In the genomic region with DNA sequence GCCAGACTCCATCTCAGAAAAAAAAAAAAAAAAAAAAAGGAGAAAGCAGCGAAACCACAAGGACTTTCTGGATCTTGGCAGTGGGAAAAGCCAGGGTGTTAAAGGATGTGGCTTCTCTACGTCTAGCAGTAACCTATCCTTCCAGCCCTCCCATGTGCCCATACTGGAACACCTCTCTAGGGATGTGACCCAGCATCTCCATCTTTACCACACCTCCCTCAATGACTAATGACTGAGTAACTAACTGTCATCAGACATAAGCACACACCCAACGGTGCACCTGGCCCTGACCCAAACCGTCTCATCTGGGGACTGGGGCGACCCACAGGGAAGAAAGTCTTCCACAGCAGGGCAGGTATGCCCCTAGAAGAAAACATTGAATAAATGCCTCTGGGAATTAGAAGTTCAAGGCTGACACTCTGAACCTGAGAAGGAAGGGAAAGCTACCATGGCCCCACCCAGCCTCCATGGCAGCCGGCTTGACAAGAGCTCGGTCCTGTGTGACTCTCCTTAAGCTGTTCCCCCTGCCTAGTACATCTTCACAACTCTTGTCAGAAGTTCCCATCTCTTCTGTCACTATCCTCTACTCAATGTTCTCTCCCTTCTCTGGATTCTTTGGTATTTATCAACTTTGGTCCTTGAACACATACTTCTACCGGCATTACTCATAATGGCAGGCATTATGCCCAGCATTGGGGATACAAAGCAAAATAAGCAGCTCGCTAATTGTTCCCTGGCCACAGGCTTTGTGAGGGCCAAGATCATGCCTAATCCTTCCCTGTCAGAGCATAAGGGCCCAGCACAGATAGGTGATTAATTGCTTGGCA, we compare ENCODE assay signal across 12 cellular contexts. TPM values are rescaled to one million over a fixed set of nuclear protein-coding genes. Genes with fewer than 3 reads are reported as not detected.
DNase-seq lines count a peak whose midpoint lies in the region; ATAC-seq and TF ChIP-seq lines count a peak whose summit lies in the region.
"Had no signal": no experiment of that assay in that cellular context is flagged by ENCODE, and none has a peak within 500 bp of the region (broad histone marks: within the 10 kb centered on the region; RNA-seq: fewer than 3 reads in every experiment).

No MANE protein-coding gene starts in this region.

- no peak overlapping the region for H3K27ac Mint-ChIP-seq in activated naive CD8-positive, alpha-beta T cell treated with anti-CD3 and anti-CD28 coated beads, Interleukin-2, amount 50 U/mL, for 24 hours
- H3K27ac Mint-ChIP-seq: T-helper 1 cell treated with Interleukin-12 subunit alpha and Interleukin-12 subunit beta and Interleukin-4 antibody, amounts not matched to agents 30 μg/mL and 1 μg/mL, for 36 hours had no signal

- peak; percentile 28 for DNase-seq in ACHN
- DNase-seq in HCEC 1CT = peak; percentile 69
- DNase-seq in activated naive CD8-positive, alpha-beta T cell treated with anti-CD3 and anti-CD28 coated beads, Interleukin-2, amount 50 U/mL, for 24 hours = no peak
- peak; percentile 44 for DNase-seq in fibroblast of villous mesenchyme (ENCODE audit: low read depth)
- no peak for DNase-seq in NCI-H1417 (lab: John Stamatoyannopoulos, UW)
- no peak for DNase-seq in stimulated activated naive CD4-positive, alpha-beta T cell treated with Interleukin-2 at 50 U/mL for 16 hours (lab: John Stamatoyannopoulos, UW)
- DNase-seq in coronary artery (ENCODE audit: low spot score) = no peak
- DNase-seq in NCI-H345 (lab: John Stamatoyannopoulos, UW) = no peak
- DNase-seq: COR-L47, NCI-H82 had no signal

- no peak overlapping the region for H3K27ac ChIP-seq in coronary artery

- peaks cover 71% of the 10 kb centered on the region for H3K36me3 Mint-ChIP-seq in activated naive CD8-positive, alpha-beta T cell treated with anti-CD3 and anti-CD28 coated beads, Interleukin-2, amount 50 U/mL, for 24 hours (ENCODE audit: low read depth)

- no peak for TF ChIP-seq CTCF in fibroblast of villous mesenchyme (IDR thresholded peaks at IDR 0.05; ENCODE audit: insufficient read depth, low read depth, low read length)
- TF ChIP-seq CTCF in coronary artery (IDR thresholded peaks at IDR 0.05) = no peak

- in situ Hi-C loops in ACHN (cut with HindIII; ENCODE audit: low pct_ligation_motif_present, low pct_unique_long_range_greater_than_20kb, low sequenced_read_pairs) = no loop called here

- peak; percentile 89 for ATAC-seq in activated naive CD8-positive, alpha-beta T cell treated with anti-CD3 and anti-CD28 coated beads, Interleukin-2, amount 50 U/mL, for 24 hours

- H3K4me3 Mint-ChIP-seq in activated naive CD8-positive, alpha-beta T cell treated with anti-CD3 and anti-CD28 coated beads, Interleukin-2, amount 50 U/mL, for 24 hours = no peak overlapping the region
- H3K4me3 Mint-ChIP-seq: T-helper 1 cell treated with Interleukin-12 subunit alpha and Interleukin-12 subunit beta and Interleukin-4 antibody, amounts not matched to agents 30 μg/mL and 1 μg/mL, for 36 hours had no signal

- no peaks in the 10 kb centered on the region for H3K9me3 Mint-ChIP-seq in activated naive CD8-positive, alpha-beta T cell treated with anti-CD3 and anti-CD28 coated beads, Interleukin-2, amount 50 U/mL, for 24 hours
- H3K9me3 Mint-ChIP-seq: T-helper 1 cell treated with Interleukin-12 subunit alpha and Interleukin-12 subunit beta and Interleukin-4 antibody, amounts not matched to agents 30 μg/mL and 1 μg/mL, for 36 hours had no signal

- no peak overlapping the region for H3K4me3 ChIP-seq in fibroblast of villous mesenchyme (ENCODE audit: low read depth, low read length)
- no peak overlapping the region for H3K4me3 ChIP-seq in coronary artery

- no peaks in the 10 kb centered on the region for H3K27me3 Mint-ChIP-seq in activated naive CD8-positive, alpha-beta T cell treated with anti-CD3 and anti-CD28 coated beads, Interleukin-2, amount 50 U/mL, for 24 hours

- peaks cover 7% of the 10 kb centered on the region for H3K4me1 Mint-ChIP-seq in activated naive CD8-positive, alpha-beta T cell treated with anti-CD3 and anti-CD28 coated beads, Interleukin-2, amount 50 U/mL, for 24 hours

RNA-seq across cellular contexts. Expression of a gene that starts 14.8 kb away (rescaled TPM):
- total RNA-seq in fibroblast of villous mesenchyme = 0.43 and 0.64 TPM in 2 replicates

RNA-seq across cellular contexts. Expression of a gene that starts 20.0 kb away (rescaled TPM):
- total RNA-seq in fibroblast of villous mesenchyme = 52.2 and 63.5 TPM in 2 replicates

RNA-seq across cellular contexts. Expression of a gene that starts 20.7 kb away (rescaled TPM):
- total RNA-seq in fibroblast of villous mesenchyme = not detected in 2 replicates
- total RNA-seq: osteocyte had no signal

RNA-seq across cellular contexts. Expression of a gene that starts 21.5 kb away (rescaled TPM):
- 0.86 and 1.3 TPM in 2 replicates for total RNA-seq in fibroblast of villous mesenchyme

RNA-seq across cellular contexts. Expression of a gene that starts 32.8 kb away (rescaled TPM):
- 55.3 and 55.4 TPM in 2 replicates for total RNA-seq in fibroblast of villous mesenchyme

Comparison
In these comparisons a context has a peak if more than half of its experiments do, and no peak if none do; other contexts are left out.
1. DNase-seq: peak in ACHN (single experiment), HCEC 1CT (single experiment) and fibroblast of villous mesenchyme (single experiment); none in activated naive CD8-positive, alpha-beta T cell treated with anti-CD3 and anti-CD28 coated beads, Interleukin-2, amount 50 U/mL, for 24 hours (single experiment), NCI-H1417 (0 of 3), stimulated activated naive CD4-positive, alpha-beta T cell treated with Interleukin-2 at 50 U/mL for 16 hours (single experiment), coronary artery (single experiment) and NCI-H345 (single experiment).